Comparison of ENCODE assay signal across 8 cellular contexts in genomic region chr3:66428733-66429132, GRCh38.
A peak's percentile ranks its signal among the peaks of the same experiment; 100 is the strongest.
DNase-seq lines count a peak whose midpoint lies in the region; ATAC-seq and TF ChIP-seq lines count a peak whose summit lies in the region.

No MANE protein-coding gene starts in this region.

- TF ChIP-seq CTCF in epithelial cell of esophagus (IDR thresholded peaks at IDR 0.05; ENCODE audit: insufficient read depth, low read depth, low read length, missing control alignments) = no peak
- no peak for TF ChIP-seq CTCF in nephron (IDR thresholded peaks at IDR 0.05; ENCODE audit: unreplicated experiment in 3 of 3)

- no peak overlapping the region for H3K4me3 Mint-ChIP-seq in nephron

- peaks cover 7% of the 10 kb centered on the region for H3K27me3 Mint-ChIP-seq in nephron (ENCODE audit: low read depth)

- H3K9me3 Mint-ChIP-seq in nephron = peaks cover 5% of the 10 kb centered on the region

- peaks cover 6% of the 10 kb centered on the region for H3K36me3 Mint-ChIP-seq in nephron (ENCODE audit: low read depth)

- peak overlapping the region in 2 of 3 experiments; percentile 55 to 70 for H3K27ac Mint-ChIP-seq in nephron

- peaks cover 91% of the 10 kb centered on the region for H3K4me1 Mint-ChIP-seq in nephron

- no peak overlapping the region for H3K4me3 ChIP-seq in epithelial cell of esophagus (ENCODE audit: low read length)

- DNase-seq in GM04503 (ENCODE audit: low read depth) = peak; percentile 94
- peak; percentile 10 for DNase-seq in NCI-H774 (lab: John Stamatoyannopoulos, UW)
- DNase-seq in epithelial cell of esophagus (ENCODE audit: low read depth) = peak; percentile 95
- no peak for DNase-seq in stimulated activated CD4-positive, alpha-beta T cell treated with anti-CD3 and anti-CD28 coated beads, Interleukin-12 subunit alpha, Interleukin-12 subunit beta, amount 100 ng/mL, for 4 hours
- DNase-seq in activated T-cell treated with anti-CD3 and anti-CD28 coated beads, Interleukin-2, amount 50 U/mL, for 1 hour = no peak

- ATAC-seq in GM18502 (IDR thresholded peaks at IDR 0.05; ENCODE audit: poor library complexity, unreplicated experiment) = no peak
- ATAC-seq in GM19463 (IDR thresholded peaks at IDR 0.05; ENCODE audit: unreplicated experiment) = no peak

Comparison
In these comparisons a context has a peak if more than half of its experiments do, and no peak if none do; other contexts are left out.
1. DNase-seq: peak in GM04503 (single experiment), NCI-H774 (single experiment) and epithelial cell of esophagus (single experiment); none in stimulated activated CD4-positive, alpha-beta T cell treated with anti-CD3 and anti-CD28 coated beads, Interleukin-12 subunit alpha, Interleukin-12 subunit beta, amount 100 ng/mL, for 4 hours (single experiment) and activated T-cell treated with anti-CD3 and anti-CD28 coated beads, Interleukin-2, amount 50 U/mL, for 1 hour (single experiment).